Comparison of ENCODE assay signal across 8 cellular contexts in genomic region chr9:105299190-105299854, GRCh38. TPM values are rescaled to one million over a fixed set of nuclear protein-coding genes. Genes with fewer than 3 reads are reported as not detected.
DNase-seq lines count a peak whose midpoint lies in the region; ATAC-seq and TF ChIP-seq lines count a peak whose summit lies in the region.

No MANE protein-coding gene starts in this region.

- 80 to 86% methylated on average over 7 of the region's 7 CpGs for whole genome bisulfite sequencing in body of pancreas, 2 donors

- TF ChIP-seq CTCF in body of pancreas (IDR thresholded peaks at IDR 0.05) (no peak), left lung (IDR thresholded peaks at IDR 0.05) (no peak)

- H3K4me3 ChIP-seq in body of pancreas (no peak overlapping the region), left lung (no peak overlapping the region)

- H3K27ac ChIP-seq in body of pancreas (peak overlapping the region in 3 of 4 donors; percentile 40 to 74 (median 66)), left lung (peak overlapping the region; percentile 43 to 51)

- ATAC-seq in body of pancreas (peak; percentile 85), left lung (peak; percentile 81), GM21717 (IDR thresholded peaks at IDR 0.05; ENCODE audit: unreplicated experiment) (no peak), HG02970 (IDR thresholded peaks at IDR 0.05; ENCODE audit: low FRiP score, unreplicated experiment) (no peak)

- H3K4me1 ChIP-seq in body of pancreas = peaks cover 28% of the 10 kb centered on the region
- H3K4me1 ChIP-seq in left lung = peaks cover 0 to 26% of the 10 kb centered on the region in 2 donors

- no peaks in the 10 kb centered on the region for H3K27me3 ChIP-seq in body of pancreas
- no peaks in the 10 kb centered on the region for H3K27me3 ChIP-seq in left lung

- peak; percentile 68 for DNase-seq in ACHN
- peak; percentile 78 for DNase-seq in HPDE6-E6E7 (ENCODE audit: extremely low spot score)
- peak in 2 of 4 donors; percentile 53 to 73 for DNase-seq in body of pancreas
- no peak for DNase-seq in left lung
- no peak for DNase-seq in DMS79 treated with DMSO at 0.1 percent for 48 hours (lab: John Stamatoyannopoulos, UW)
- DNase-seq in GOT3 (lab: John Stamatoyannopoulos, UW) = no peak

- H3K9me3 ChIP-seq in body of pancreas (no peaks in the 10 kb centered on the region), left lung (no peaks in the 10 kb centered on the region)

- intact Hi-C loops in body of pancreas (cut with DNase I) = no loop called here
- intact Hi-C loops in left lung (cut with DNase I) = no loop called here

- H3K36me3 ChIP-seq in body of pancreas (replicated peaks in 1 of 2; ENCODE audit: insufficient read depth in 1 of 2, low read depth in 2 of 2) = no peaks in the 10 kb centered on the region
- peaks cover 0 to 18% of the 10 kb centered on the region in 2 donors for H3K36me3 ChIP-seq in left lung

- TF ChIP-seq POLR2A in body of pancreas (IDR thresholded peaks at IDR 0.05) = peak in 2 of 3 donors; percentile 20 to 39

- in situ Hi-C loops in ACHN (cut with HindIII; ENCODE audit: low pct_ligation_motif_present, low pct_unique_long_range_greater_than_20kb, low sequenced_read_pairs) = no loop called here

RNA-seq across cellular contexts. Expression of gene SLC44A1, which starts 54.9 kb away (rescaled TPM):
- total RNA-seq in body of pancreas (10 to 100 TPM; 15.5 to 39.4 TPM), left lung (10 to 100 TPM; 58.0 to 73.5 TPM)

Comparison
In these comparisons a context has a peak if more than half of its experiments do, and no peak if none do; other contexts are left out.
1. DNase-seq: peak in ACHN (single experiment) and HPDE6-E6E7 (single experiment); none in left lung (0 of 2), DMS79 treated with DMSO at 0.1 percent for 48 hours (single experiment) and GOT3 (single experiment).
2. ATAC-seq: peak in body of pancreas (single experiment) and left lung (single experiment); none in GM21717 (single experiment) and HG02970 (single experiment).